ENCODE assay signal across 17 cellular contexts in the genomic region with DNA sequence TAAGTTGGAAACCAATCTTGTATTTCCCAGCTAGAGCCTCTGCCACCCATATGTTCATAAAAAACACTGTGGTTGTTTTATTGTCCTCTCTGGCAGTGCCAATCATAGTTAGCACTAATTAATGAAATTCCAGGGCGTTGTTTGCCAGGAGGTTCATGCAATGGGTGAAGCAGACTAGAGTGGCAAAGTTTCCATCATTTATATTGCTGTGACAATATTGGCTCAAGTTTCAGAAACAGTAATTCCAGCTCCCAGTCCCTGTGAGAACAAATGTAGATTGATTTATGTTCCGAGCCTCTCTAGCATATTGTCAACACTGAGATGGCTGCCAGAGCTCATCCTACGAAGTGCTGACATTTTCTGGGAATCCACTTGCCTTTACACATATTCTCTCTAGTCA.
DNase-seq lines count a peak whose midpoint lies in the region; ATAC-seq, FAIRE-seq and TF ChIP-seq lines count a peak whose summit lies in the region.
"Had no signal": no experiment of that assay in that cellular context is flagged by ENCODE, and none has a peak within 500 bp of the region (broad histone marks: within the 10 kb centered on the region; RNA-seq: fewer than 3 reads in every experiment).

No MANE protein-coding gene starts in this region.

- intact Hi-C loops in pancreas (cut with DNase I) (no loop called here), spleen (cut with DNase I; ENCODE audit: low total_unique reads) (no loop called here), heart right ventricle (cut with DNase I) (no loop called here)

- H3K36me3 ChIP-seq in pancreas (no peaks in the 10 kb centered on the region), spleen (no peaks in the 10 kb centered on the region), heart right ventricle (no peaks in the 10 kb centered on the region)
- H3K36me3 ChIP-seq: BLaER1 treated with 17β-estradiol and CSF1 and Interleukin-3, amounts not matched to agents 10 nM and 100 nM had no signal

- H3K27me3 ChIP-seq in pancreas (no peaks in the 10 kb centered on the region), spleen (replicated peaks in 1 of 7) (no peaks in the 10 kb centered on the region), heart right ventricle (no peaks in the 10 kb centered on the region)
- H3K27me3 ChIP-seq: BLaER1 treated with 17β-estradiol and CSF1 and Interleukin-3, amounts not matched to agents 10 nM and 100 nM had no signal

- TF ChIP-seq POLR2A in spleen (IDR thresholded peaks at IDR 0.05) = no peak

- H3K27ac ChIP-seq in pancreas = no peak overlapping the region
- no peak overlapping the region for H3K27ac ChIP-seq in spleen
- H3K27ac ChIP-seq in heart right ventricle = no peak overlapping the region
- H3K27ac ChIP-seq: BLaER1 treated with 17β-estradiol and CSF1 and Interleukin-3, amounts not matched to agents 10 nM and 100 nM had no signal

- H3K4me3 ChIP-seq in pancreas = no peak overlapping the region
- no peak overlapping the region for H3K4me3 ChIP-seq in spleen
- no peak overlapping the region for H3K4me3 ChIP-seq in heart right ventricle
- H3K4me3 ChIP-seq: BLaER1 treated with 17β-estradiol and CSF1 and Interleukin-3, amounts not matched to agents 10 nM and 100 nM; GM12878 had no signal

- peak; percentile 20 for DNase-seq in DMS153 (lab: John Stamatoyannopoulos, UW)
- DNase-seq in DMS153 treated with DMSO at 0.1 percent for 48 hours (lab: John Stamatoyannopoulos, UW; ENCODE audit: unreplicated experiment) = no peak
- DNase-seq in NCI-H2029 treated with DMSO at 0.1 percent for 48 hours (lab: John Stamatoyannopoulos, UW) = peak; percentile 72
- DNase-seq in SHP77 (lab: John Stamatoyannopoulos, UW) = peak; percentile 96
- peak in 1 of 6 donors; percentile 11 for DNase-seq in pancreas
- DNase-seq in spleen = no peak
- no peak for DNase-seq in heart right ventricle
- DNase-seq in NAMALWA (ENCODE audit: low spot score) = no peak
- DNase-seq: 8988T, HCEC 1CT, IMR-90, Kasumi-1, NCI-H2227 treated with DMSO at 0.1 percent for 48 hours, NCI-H82 had no signal

- no peak for FAIRE-seq in pancreas (lab: Jason Lieb, UNC)
- FAIRE-seq: GM12878, GM19239 had no signal

- TF ChIP-seq CTCF in pancreas (IDR thresholded peaks at IDR 0.05) = no peak
- TF ChIP-seq CTCF in spleen (IDR thresholded peaks at IDR 0.05 in 8 of 11, conservative IDR thresholded peaks at IDR 0.05 in 3 of 11) = no peak
- TF ChIP-seq CTCF in heart right ventricle (IDR thresholded peaks at IDR 0.05) = no peak

- H3K9me3 ChIP-seq in pancreas (no peaks in the 10 kb centered on the region), spleen (peaks cover 0 to under 1% (median 0%) of the 10 kb centered on the region in 8 donors), heart right ventricle (no peaks in the 10 kb centered on the region)
- H3K9me3 ChIP-seq: BLaER1 treated with 17β-estradiol and CSF1 and Interleukin-3, amounts not matched to agents 10 nM and 100 nM had no signal

- 14 to 24% methylated on average over 3 of the region's 3 CpGs for WGBS in pancreas, 2 donors
- WGBS in spleen, 5 donors = 42 to 67% (median 53%) methylated on average over 3 of the region's 3 CpGs
- 28 to 37% methylated on average over 3 of the region's 3 CpGs for WGBS in heart right ventricle, 2 donors

- ATAC-seq in pancreas (peak in 3 of 4 donors; percentile 26 to 68 (median 31)), heart right ventricle (no peak)
- ATAC-seq: GM12878 had no signal

- H3K4me1 ChIP-seq in pancreas (no peaks in the 10 kb centered on the region), spleen (no peaks in the 10 kb centered on the region), heart right ventricle (no peaks in the 10 kb centered on the region)
- H3K4me1 ChIP-seq: BLaER1 treated with 17β-estradiol and CSF1 and Interleukin-3, amounts not matched to agents 10 nM and 100 nM had no signal

Comparison
In these comparisons a context has a peak if more than half of its experiments do, and no peak if none do; other contexts are left out.
1. DNase-seq: peak in DMS153 (single experiment), NCI-H2029 treated with DMSO at 0.1 percent for 48 hours (single experiment) and SHP77 (2 of 2); none in DMS153 treated with DMSO at 0.1 percent for 48 hours (single experiment), spleen (single experiment), heart right ventricle (0 of 2) and NAMALWA (single experiment).
2. ATAC-seq: peak in pancreas (3 of 4); none in heart right ventricle (0 of 8).